ENCODE assay signal across 8 cellular contexts in genomic region chr7:50418086-50418515, GRCh38. TPM values are rescaled to one million over a fixed set of nuclear protein-coding genes. Genes with fewer than 3 reads are reported as not detected.
DNase-seq lines count a peak whose midpoint lies in the region; ATAC-seq, FAIRE-seq and TF ChIP-seq lines count a peak whose summit lies in the region.

No MANE protein-coding gene starts in this region.

- H3K4me3 Mint-ChIP-seq in activated CD8-positive, alpha-beta memory T cell treated with anti-CD3 and anti-CD28 coated beads, Interleukin-2, amount 10 ng/mL, durations not matched to agents 7 days and 5 days: no peak overlapping the region
- no peak overlapping the region for H3K4me3 Mint-ChIP-seq in naive thymus-derived CD4-positive, alpha-beta T cell
- no peak overlapping the region for H3K4me3 Mint-ChIP-seq in stimulated activated naive B cell treated with anti-CD40 and anti-IgM and Interleukin-4, amounts not matched to agents 10 μg/mL and 1 μg/mL and 100 μg/mL, for 72 hours

- intact Hi-C loops in endothelial cell of umbilical vein (cut with micrococcal nuclease): loop anchor here (1.0 to 2.0 kb wide), 4 partner anchors 213 to 743 kb away; no protein-coding TSS in a partner anchor
- intact Hi-C loops in naive thymus-derived CD4-positive, alpha-beta T cell (cut with micrococcal nuclease): loop anchor here (1.0 to 2.0 kb wide), 10 partner anchors 25 to 326 kb away; no protein-coding TSS in a partner anchor

- peaks cover 12% of the 10 kb centered on the region for H3K4me1 ChIP-seq in endothelial cell of umbilical vein (ENCODE audit: control insufficient read depth, extremely low read depth, insufficient read depth, low read length)
- H3K4me1 ChIP-seq in naive thymus-derived CD4-positive, alpha-beta T cell (ENCODE audit: control insufficient read depth in 2 of 2, insufficient read depth in 2 of 2, low read length in 2 of 2): peaks cover 0 to 22% of the 10 kb centered on the region in 2 donors

- peak; percentile 89 to 94 for TF ChIP-seq CTCF in endothelial cell of umbilical vein (IDR thresholded peaks at IDR 0.05; ENCODE audit: extremely low read depth in 1 of 2, insufficient read depth in 1 of 2, low read depth in 1 of 2, low read length in 2 of 2)

- H3K9ac ChIP-seq in endothelial cell of umbilical vein (replicated peaks; ENCODE audit: extremely low read depth, insufficient read depth, low read length): no peak overlapping the region

- no peak overlapping the region for H3K4me2 ChIP-seq in endothelial cell of umbilical vein (ENCODE audit: insufficient read depth, low read length)

- no peaks in the 10 kb centered on the region for H3K9me3 Mint-ChIP-seq in activated CD8-positive, alpha-beta memory T cell treated with anti-CD3 and anti-CD28 coated beads, Interleukin-2, amount 10 ng/mL, durations not matched to agents 7 days and 5 days (ENCODE audit: low read depth)
- H3K9me3 Mint-ChIP-seq in naive thymus-derived CD4-positive, alpha-beta T cell: no peaks in the 10 kb centered on the region
- H3K9me3 Mint-ChIP-seq in stimulated activated naive B cell treated with anti-CD40 and anti-IgM and Interleukin-4, amounts not matched to agents 10 μg/mL and 1 μg/mL and 100 μg/mL, for 72 hours: no peaks in the 10 kb centered on the region

- peaks cover 25% of the 10 kb centered on the region for H3K4me1 Mint-ChIP-seq in activated CD8-positive, alpha-beta memory T cell treated with anti-CD3 and anti-CD28 coated beads, Interleukin-2, amount 10 ng/mL, durations not matched to agents 7 days and 5 days
- H3K4me1 Mint-ChIP-seq in naive thymus-derived CD4-positive, alpha-beta T cell: peaks cover 5 to 35% (median 29%) of the 10 kb centered on the region in 7 donors
- peaks cover 39 to 54% of the 10 kb centered on the region in 2 donors for H3K4me1 Mint-ChIP-seq in stimulated activated naive B cell treated with anti-CD40 and anti-IgM and Interleukin-4, amounts not matched to agents 10 μg/mL and 1 μg/mL and 100 μg/mL, for 72 hours

- CTCF ChIA-PET in activated CD8-positive, alpha-beta memory T cell treated with anti-CD3 and anti-CD28 coated beads, Interleukin-2, amount 10 ng/mL, durations not matched to agents 7 days and 5 days (lab: Charles Lee): interaction anchor here (0.7 to 7.5 kb wide), 51 partner anchors 9 to 743 kb away, joined by 3 to 83 read pairs (median 5); partner anchors contain the start of gene ZPBP
- CTCF ChIA-PET in endothelial cell of umbilical vein (lab: Charles Lee): interaction anchor here (0.8 to 4.5 kb wide), 21 partner anchors 10 to 765 kb away, joined by 3 to 49 read pairs (median 4); partner anchors contain the start of gene ZPBP
- CTCF ChIA-PET in naive thymus-derived CD4-positive, alpha-beta T cell (lab: Charles Lee): interaction anchor here (0.7 to 7.1 kb wide), 25 partner anchors 9 to 324 kb away, joined by 3 to 77 read pairs (median 5); partner anchors contain the start of gene ZPBP

- no peak overlapping the region for H3K27ac ChIP-seq in endothelial cell of umbilical vein (ENCODE audit: insufficient read depth, low read depth, low read length)
- H3K27ac ChIP-seq in naive thymus-derived CD4-positive, alpha-beta T cell (ENCODE audit: low read depth, low read length): no peak overlapping the region

- no peaks in the 10 kb centered on the region for H3K27me3 Mint-ChIP-seq in activated CD8-positive, alpha-beta memory T cell treated with anti-CD3 and anti-CD28 coated beads, Interleukin-2, amount 10 ng/mL, durations not matched to agents 7 days and 5 days
- H3K27me3 Mint-ChIP-seq in naive thymus-derived CD4-positive, alpha-beta T cell: no peaks in the 10 kb centered on the region
- H3K27me3 Mint-ChIP-seq in stimulated activated naive B cell treated with anti-CD40 and anti-IgM and Interleukin-4, amounts not matched to agents 10 μg/mL and 1 μg/mL and 100 μg/mL, for 72 hours: no peaks in the 10 kb centered on the region

- FAIRE-seq in endothelial cell of umbilical vein (lab: Jason Lieb, UNC): peak; percentile 89

- H3K9me3 ChIP-seq in endothelial cell of umbilical vein (replicated peaks; ENCODE audit: control insufficient read depth, insufficient read depth, low read length): no peaks in the 10 kb centered on the region
- no peaks in the 10 kb centered on the region for H3K9me3 ChIP-seq in naive thymus-derived CD4-positive, alpha-beta T cell (ENCODE audit: control insufficient read depth in 2 of 3, low read length in 3 of 3)

- no peak overlapping the region for H3K27ac Mint-ChIP-seq in activated CD8-positive, alpha-beta memory T cell treated with anti-CD3 and anti-CD28 coated beads, Interleukin-2, amount 10 ng/mL, durations not matched to agents 7 days and 5 days
- peak overlapping the region in 1 of 9 donors; percentile 26 for H3K27ac Mint-ChIP-seq in naive thymus-derived CD4-positive, alpha-beta T cell
- H3K27ac Mint-ChIP-seq in stimulated activated naive B cell treated with anti-CD40 and anti-IgM and Interleukin-4, amounts not matched to agents 10 μg/mL and 1 μg/mL and 100 μg/mL, for 72 hours: no peak overlapping the region

- no peak for TF ChIP-seq POLR2A in endothelial cell of umbilical vein (IDR thresholded peaks at IDR 0.05; ENCODE audit: low read depth, low read length)

- no peak overlapping the region for H2AFZ ChIP-seq in endothelial cell of umbilical vein (ENCODE audit: low read depth, low read length)

- no peaks in the 10 kb centered on the region for H4K20me1 ChIP-seq in endothelial cell of umbilical vein (replicated peaks; ENCODE audit: control insufficient read depth, extremely low read depth, insufficient read depth, low read length)

- no peaks in the 10 kb centered on the region for H3K79me2 ChIP-seq in endothelial cell of umbilical vein (ENCODE audit: control insufficient read depth, insufficient read depth, low read length)

- dilution Hi-C loops in endothelial cell of umbilical vein (cut with MboI; ENCODE audit: extremely low pct_ligation_motif_present, low sequenced_read_pairs): no loop called here

- no TSS peak for BruUV-seq in endothelial cell of umbilical vein (replicated peaks; lab: Mats Ljungman, UMichigan)

- peaks cover 0 to 8% of the 10 kb centered on the region in 2 experiments for H3K27me3 ChIP-seq in endothelial cell of umbilical vein (ENCODE audit: control insufficient read depth in 2 of 2, insufficient read depth in 2 of 2, low read length in 2 of 2)
- no peaks in the 10 kb centered on the region for H3K27me3 ChIP-seq in naive thymus-derived CD4-positive, alpha-beta T cell (ENCODE audit: control insufficient read depth in 2 of 2, insufficient read depth in 2 of 2, low read length in 2 of 2)

- DNase-seq in DMS 273 treated with DMSO at 0.1 percent for 48 hours (lab: John Stamatoyannopoulos, UW): peak; percentile 78
- peak; percentile 71 to 76 for DNase-seq in NOMO-1 (lab: John Stamatoyannopoulos, UW; ENCODE audit: unreplicated experiment in 2 of 2)
- DNase-seq in activated CD8-positive, alpha-beta memory T cell treated with anti-CD3 and anti-CD28 coated beads, Interleukin-2, amount 10 ng/mL, durations not matched to agents 7 days and 5 days: peak; percentile 87
- DNase-seq in endothelial cell of umbilical vein (ENCODE audit: low read depth, low spot score): peak; percentile 77
- peak; percentile 31 to 68 (median 56) for DNase-seq in naive thymus-derived CD4-positive, alpha-beta T cell
- peak; percentile 69 for DNase-seq in stimulated activated naive B cell treated with anti-CD40 and anti-IgM and Interleukin-4, amounts not matched to agents 10 μg/mL and 1 μg/mL and 100 μg/mL, for 72 hours

- ATAC-seq in GM21367 (IDR thresholded peaks at IDR 0.05; ENCODE audit: unreplicated experiment) (peak; percentile 87), HG03575 (IDR thresholded peaks at IDR 0.05; ENCODE audit: extremely low read depth, insufficient number of reproducible peaks, low FRiP score, unreplicated experiment) (peak; percentile 69)
- peak; percentile 99 for ATAC-seq in activated CD8-positive, alpha-beta memory T cell treated with anti-CD3 and anti-CD28 coated beads, Interleukin-2, amount 10 ng/mL, durations not matched to agents 7 days and 5 days
- peak; percentile 91 for ATAC-seq in naive thymus-derived CD4-positive, alpha-beta T cell
- peak; percentile 87 to 88 for ATAC-seq in stimulated activated naive B cell treated with anti-CD40 and anti-IgM and Interleukin-4, amounts not matched to agents 10 μg/mL and 1 μg/mL and 100 μg/mL, for 72 hours (replicated peaks)

- no peaks in the 10 kb centered on the region for H3K36me3 ChIP-seq in endothelial cell of umbilical vein (ENCODE audit: control insufficient read depth in 2 of 2, extremely low read depth in 1 of 2, insufficient read depth in 2 of 2, low read length in 2 of 2)
- H3K36me3 ChIP-seq in naive thymus-derived CD4-positive, alpha-beta T cell (ENCODE audit: control insufficient read depth in 2 of 3, insufficient read depth in 3 of 3, low read length in 3 of 3): no peaks in the 10 kb centered on the region

- no peaks in the 10 kb centered on the region for H3K9me1 ChIP-seq in endothelial cell of umbilical vein (replicated peaks; ENCODE audit: control insufficient read depth, extremely low read depth, insufficient read depth, low read length)

- no peaks in the 10 kb centered on the region for H3K36me3 Mint-ChIP-seq in activated CD8-positive, alpha-beta memory T cell treated with anti-CD3 and anti-CD28 coated beads, Interleukin-2, amount 10 ng/mL, durations not matched to agents 7 days and 5 days
- no peaks in the 10 kb centered on the region for H3K36me3 Mint-ChIP-seq in naive thymus-derived CD4-positive, alpha-beta T cell
- no peaks in the 10 kb centered on the region for H3K36me3 Mint-ChIP-seq in stimulated activated naive B cell treated with anti-CD40 and anti-IgM and Interleukin-4, amounts not matched to agents 10 μg/mL and 1 μg/mL and 100 μg/mL, for 72 hours

- no peak overlapping the region for H3K4me3 ChIP-seq in endothelial cell of umbilical vein (replicated peaks in 1 of 3; ENCODE audit: insufficient read depth in 1 of 3, low read depth in 1 of 3, low read length in 3 of 3)
- no peak overlapping the region for H3K4me3 ChIP-seq in naive thymus-derived CD4-positive, alpha-beta T cell (ENCODE audit: low read length)

- POLR2A ChIA-PET in endothelial cell of umbilical vein (lab: Charles Lee): no interaction called here
- POLR2A ChIA-PET in naive thymus-derived CD4-positive, alpha-beta T cell (lab: Charles Lee): interaction anchor here (0.7 to 1.5 kb wide), 11 partner anchors 9 to 275 kb away, joined by 3 to 7 read pairs (median 4); partner anchors contain the start of gene IKZF1

RNA-seq across cellular contexts. Expression of gene FIGNL1, which starts 32.0 kb away (rescaled TPM):
- total RNA-seq in activated CD8-positive, alpha-beta memory T cell treated with anti-CD3 and anti-CD28 coated beads, Interleukin-2, amount 10 ng/mL, durations not matched to agents 7 days and 5 days: 10 to 100 TPM; 40.6 to 48.7 TPM
- total RNA-seq in endothelial cell of umbilical vein: 37.2 and 49.3 TPM in 2 replicates
- 18.7 and 20.8 TPM in 2 replicates for polyA plus RNA-seq in endothelial cell of umbilical vein
- polyA plus RNA-seq in endothelial cell of umbilical vein (2011; cell fraction: cytosol; rRNA removed): 19.1 and 21.0 TPM in 2 replicates
- polyA plus RNA-seq in endothelial cell of umbilical vein (2011; cell fraction: nucleus; rRNA removed): 32.3 and 49.8 TPM in 2 replicates
- polyA plus RNA-seq in endothelial cell of umbilical vein (2012): 11.0 and 22.1 TPM in 2 replicates
- polyA minus RNA-seq in endothelial cell of umbilical vein: 42.4 and 43.5 TPM in 2 replicates
- 18.8 TPM for polyA minus RNA-seq in endothelial cell of umbilical vein (2011; cell fraction: cytosol; rRNA and poly(A)+ RNA removed)
- 30.0 and 53.6 TPM in 2 replicates for polyA minus RNA-seq in endothelial cell of umbilical vein (2011; cell fraction: nucleus; rRNA and poly(A)+ RNA removed)
- 10 to 100 TPM in 3 of 5 experiments, 1 to 10 TPM in 2; 7.7 to 30.2 (median 14.3) TPM for total RNA-seq in naive thymus-derived CD4-positive, alpha-beta T cell
- 10 to 100 TPM in 1 of 2 donors, 1 to 10 TPM in 1; 9.1 to 10.3 TPM for polyA plus RNA-seq in naive thymus-derived CD4-positive, alpha-beta T cell
